Comparison of ENCODE assay signal across 14 cellular contexts in the genomic region with DNA sequence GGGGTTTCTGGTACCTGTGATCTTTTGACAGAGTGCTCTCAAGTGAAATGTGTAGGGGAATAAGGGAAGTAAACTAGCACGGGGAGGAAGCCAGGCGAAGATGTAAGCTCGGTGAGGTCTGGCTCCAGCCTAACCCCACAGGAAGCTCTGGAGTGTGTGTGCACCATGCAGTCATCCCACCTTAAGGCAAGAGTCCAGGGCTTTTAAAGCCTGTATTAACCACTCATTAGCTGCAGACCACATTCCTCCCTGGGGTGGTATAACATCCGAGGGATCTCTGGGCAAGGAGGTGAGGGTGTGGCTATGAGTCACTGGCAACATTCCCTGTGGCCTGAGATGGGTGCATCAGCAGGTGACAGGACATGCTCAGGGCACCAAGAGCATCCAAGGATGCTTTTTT. TPM values are rescaled to one million over a fixed set of nuclear protein-coding genes. Genes with fewer than 3 reads are reported as not detected.
A peak's percentile ranks its signal among the peaks of the same experiment; 100 is the strongest.
DNase-seq lines count a peak whose midpoint lies in the region; ATAC-seq, FAIRE-seq and TF ChIP-seq lines count a peak whose summit lies in the region.
"Had no signal": no experiment of that assay in that cellular context is flagged by ENCODE, and none has a peak within 500 bp of the region (broad histone marks: within the 10 kb centered on the region; RNA-seq: fewer than 3 reads in every experiment).

No MANE protein-coding gene starts in this region.

- no peaks in the 10 kb centered on the region for H3K9me3 Mint-ChIP-seq in H9

- no peaks in the 10 kb centered on the region for H3K23me2 ChIP-seq in H9 (ENCODE audit: insufficient read length, low read depth, low read length, poor library complexity, severe bottlenecking)

- no peak for TF ChIP-seq CTCF in K562 (IDR thresholded peaks at IDR 0.05 in 2 of 3, conservative IDR thresholded peaks at IDR 0.05 in 1 of 3; ENCODE audit: insufficient read depth in 2 of 3, low read depth in 1 of 3, low read length in 3 of 3)
- TF ChIP-seq CTCF in H9 (conservative IDR thresholded peaks at IDR 0.05) = no peak

- H4K8ac ChIP-seq in H9 (replicated peaks; ENCODE audit: insufficient read length, low read depth, low read length) = no peak overlapping the region

- no peak overlapping the region for H2AK5ac ChIP-seq in H9 (ENCODE audit: insufficient read length, low read length)

- H3K4me3 Mint-ChIP-seq in H9 = no peak overlapping the region

- H3K4me3 ChIP-seq in K562 (no peak overlapping the region), small intestine (ENCODE audit: low read depth in 1 of 2, low read length in 2 of 2) (no peak overlapping the region)

- H3K27ac ChIP-seq in K562 (ENCODE audit: extremely low read depth, low read depth, low read length) (no peak overlapping the region), small intestine (ENCODE audit: low read depth in 1 of 2, low read length in 1 of 2) (no peak overlapping the region), H9 (ENCODE audit: insufficient read length, low read depth, low read length) (no peak overlapping the region)
- H3K27ac ChIP-seq: 22Rv1 had no signal

- no peak overlapping the region for H3K23ac ChIP-seq in H9 (ENCODE audit: insufficient read length, low read depth, low read length)

- no peak for FAIRE-seq in K562 (lab: Jason Lieb, UNC)
- FAIRE-seq in small intestine (lab: Jason Lieb, UNC) = no peak
- FAIRE-seq: H1 had no signal

- H4K20me1 ChIP-seq in K562 (replicated peaks; ENCODE audit: control insufficient read depth, insufficient read depth, low read length) (no peaks in the 10 kb centered on the region), H9 (ENCODE audit: control insufficient read depth, insufficient read depth, insufficient read length) (no peaks in the 10 kb centered on the region)

- WGBS in K562 (ENCODE audit: insufficient coverage, low coverage, missing lambda C conversion rate) = 20% methylated on average over 4 of the region's 4 CpGs
- 54 to 68% (median 65%) methylated on average over 4 of the region's 4 CpGs for WGBS in small intestine, 3 donors
- WGBS in H9 (ENCODE audit: extremely low coverage, insufficient read length, low lambda C conversion rate) = no CpG with 5 or more reads among the region's 4 CpGs

- TF ChIP-seq POLR2A in K562 (conservative IDR thresholded peaks at IDR 0.05) = no peak

- intact Hi-C loops in K562 (cut with micrococcal nuclease) = no loop called here

- H3K36me3 ChIP-seq in K562 (ENCODE audit: control insufficient read depth, insufficient read depth, low read length) (no peaks in the 10 kb centered on the region), small intestine (ENCODE audit: control insufficient read depth in 2 of 2, insufficient read depth in 2 of 2, low read length in 2 of 2) (no peaks in the 10 kb centered on the region)

- TF ChIP-seq RAD21 in K562 (CRISPR knock-in tag; conservative IDR thresholded peaks at IDR 0.05 in 1 of 2, IDR thresholded peaks at IDR 0.05 in 1 of 2) = no peak

- H3K4me1 ChIP-seq in K562 (replicated peaks in 1 of 2; ENCODE audit: control insufficient read depth in 2 of 2, insufficient read depth in 2 of 2, low read length in 2 of 2) (no peaks in the 10 kb centered on the region; a peak in 1 of 5 replicates), small intestine (ENCODE audit: control insufficient read depth in 2 of 2, insufficient read depth in 1 of 2, low read depth in 1 of 2, low read length in 1 of 2) (no peaks in the 10 kb centered on the region), H9 (ENCODE audit: insufficient read depth, low read length) (no peaks in the 10 kb centered on the region)

- H4K91ac ChIP-seq in H9 (ENCODE audit: insufficient read length, low read depth, low read length) = no peak overlapping the region

- H3K56ac ChIP-seq in H9 (ENCODE audit: insufficient read length, low read depth, low read length) = no peak overlapping the region

- no peaks in the 10 kb centered on the region for H3K9me1 ChIP-seq in K562 (ENCODE audit: control insufficient read depth, insufficient read depth, low read length)

- 0 out of 2 replicates have a peak, but pooled peaks cover 1% of the 10 kb centered on the region for H3K27me3 Mint-ChIP-seq in H9 (ENCODE audit: low read depth)

- no peaks in the 10 kb centered on the region for H3K36me3 Mint-ChIP-seq in H9 (ENCODE audit: insufficient read depth in 1 of 3, low read depth in 3 of 3)

- no peak overlapping the region for H2BK120ac ChIP-seq in H9 (ENCODE audit: low read depth, low read length, poor library complexity, severe bottlenecking)

- TF ChIP-seq EP300 in K562 (IDR thresholded peaks at IDR 0.05; ENCODE audit: low read length) = no peak

- H3K79me2 ChIP-seq in K562 (ENCODE audit: control insufficient read depth, insufficient read depth, low read length) = no peaks in the 10 kb centered on the region
- no peaks in the 10 kb centered on the region for H3K79me2 ChIP-seq in H9 (ENCODE audit: insufficient read depth, low read length)

- H3K27me3 ChIP-seq in K562 (ENCODE audit: control insufficient read depth in 2 of 2, insufficient read depth in 2 of 2, low read length in 2 of 2) (no peaks in the 10 kb centered on the region), small intestine (ENCODE audit: control insufficient read depth in 2 of 2, insufficient read depth in 2 of 2, low read length in 2 of 2) (no peaks in the 10 kb centered on the region), H9 (ENCODE audit: insufficient read depth, low read length) (no peaks in the 10 kb centered on the region)

- no TSS peak for BruUV-seq in K562 (replicated peaks; lab: Mats Ljungman, UMichigan)

- H3K9ac ChIP-seq in K562 (ENCODE audit: insufficient read depth in 1 of 2, low read depth in 2 of 2, low read length in 2 of 2) (no peak overlapping the region), H9 (ENCODE audit: extremely low read depth, insufficient read length, low read length) (no peak overlapping the region)

- no peak overlapping the region; the same call in 1 of the 2 replicates for H2AFZ ChIP-seq in K562 (ENCODE audit: low read depth, low read length)
- H2AFZ ChIP-seq in H9 (ENCODE audit: low read length) = no peak overlapping the region

- peak; percentile 15 for DNase-seq in DMS53 (lab: John Stamatoyannopoulos, UW)
- no peak for DNase-seq in DMS53 treated with DMSO at 0.1 percent for 48 hours (lab: John Stamatoyannopoulos, UW; ENCODE audit: unreplicated experiment)
- peak; percentile 98 for DNase-seq in M059J (ENCODE audit: low read depth)
- DNase-seq in K562 (ENCODE audit: extremely low read depth in 1 of 4, low spot score in 3 of 4) = no peak
- DNase-seq in small intestine = peak; percentile 23
- no peak for DNase-seq in H9
- no peak for DNase-seq in activated CD8-positive, alpha-beta memory T cell treated with anti-CD3 and anti-CD28 coated beads, Interleukin-2, amount 50 U/mL, for 48 hours
- no peak for DNase-seq in DMS 273 treated with DMSO at 0.1 percent for 48 hours (lab: John Stamatoyannopoulos, UW)
- DNase-seq: hypothalamus, NCI-H1092 treated with DMSO at 0.1 percent for 48 hours, NCI-H526 had no signal

- no peak overlapping the region for H2BK20ac ChIP-seq in H9 (ENCODE audit: low read depth, low read length, poor library complexity, severe bottlenecking)

- no peak overlapping the region for H4K5ac ChIP-seq in H9 (ENCODE audit: insufficient read length, low read depth, low read length)

- H3K79me1 ChIP-seq in H9 (ENCODE audit: insufficient read depth, low read depth, low read length, poor library complexity, severe bottlenecking) = no peaks in the 10 kb centered on the region

- H3K27ac Mint-ChIP-seq in H9 = no peak overlapping the region

- H2BK5ac ChIP-seq in H9 (ENCODE audit: insufficient read length, low read length) = no peak overlapping the region

- H3T11ph ChIP-seq in H9 (ENCODE audit: low read length) = no peak overlapping the region

- H3K4me1 Mint-ChIP-seq in H9 = no peaks in the 10 kb centered on the region

- H3K4ac ChIP-seq in H9 (ENCODE audit: low read depth, low read length) = no peak overlapping the region

- H3K4me2 ChIP-seq in K562 (ENCODE audit: insufficient read depth, low read length) (no peak overlapping the region), H9 (ENCODE audit: insufficient read depth, insufficient read length, low read length) (no peak overlapping the region)

- CTCF ChIA-PET in K562 (lab: Yijun Ruan, JAX; ENCODE audit: low intra/inter-chr PET ratio) = no interaction called here

- POLR2A ChIA-PET in K562 (lab: Yijun Ruan, JAX) = interaction anchor here (0.6 to 1.2 kb wide), 2 partner anchors 13 to 383 kb away, joined by 3 read pairs; no protein-coding TSS in a partner anchor

- H3K14ac ChIP-seq in H9 (ENCODE audit: insufficient read depth, low read length) = no peak overlapping the region

- peak; percentile 58 for ATAC-seq in K562
- ATAC-seq: sciatic nerve had no signal

- in situ Hi-C loops in K562 (cut with MboI) = no loop called here

- H2BK12ac ChIP-seq in H9 (ENCODE audit: insufficient read length, low read depth, low read length) = no peak overlapping the region

- H3K9me3 ChIP-seq in K562 (replicated peaks; ENCODE audit: control insufficient read depth, insufficient read depth, low read depth, low read length) (no peaks in the 10 kb centered on the region), small intestine (ENCODE audit: control insufficient read depth, low read depth) (no peaks in the 10 kb centered on the region), H9 (ENCODE audit: control insufficient read depth, low read depth, low read length) (no peaks in the 10 kb centered on the region)

- no peak overlapping the region for H2BK15ac ChIP-seq in H9 (ENCODE audit: low read depth, low read length)

- H3K18ac ChIP-seq in H9 (ENCODE audit: insufficient read length, low read depth, low read length) = no peak overlapping the region

RNA-seq across cellular contexts. Expression of a gene that starts 12.5 kb away (rescaled TPM):
- 45.7 and 67.4 TPM in 2 replicates for total RNA-seq in M059J (2014; rRNA removed; shearing (Covaris generic))
- total RNA-seq in K562 (2011; cell fraction: chromatin; rRNA removed; ENCODE audit: low replicate concordance) = 23.7 and 84.5 TPM in 2 replicates
- total RNA-seq in K562 (2011; cell fraction: nucleolus; rRNA removed) = 11.0 and 16.3 TPM in 2 replicates
- total RNA-seq in K562 (2011; cell fraction: nucleoplasm; rRNA removed) = 31.1 and 32.8 TPM in 2 replicates
- total RNA-seq in K562 (2014; rRNA removed) (34.7 and 36.4 TPM in 2 replicates), K562 (2014; rRNA removed; fragmentation: Illumina TruSeq; extraction: Trizol) (64.8 and 74.0 TPM in 2 replicates), K562 (2015; rRNA removed; fragmentation: Illumina TruSeq; extraction: Trizol) (60.3 and 61.5 TPM in 2 replicates), K562 (2021) (80.4 and 87.0 TPM in 2 replicates), H9 (2021) (35.8 and 37.2 TPM in 2 replicates)
- polyA plus RNA-seq in K562 (2011; rRNA removed) (54.2 and 83.6 TPM in 2 replicates), K562 (2014; fragmentation: Illumina TruSeq; extraction: Trizol) (124 and 130 TPM in 2 replicates), K562 (2014; fragmentation: Nextera tagmentation; extraction: Ambion mirVana) (10 to 100 TPM; 27.5 to 31.2 TPM), K562 (2014; rRNA removed) (51.2 and 53.5 TPM in 2 replicates), small intestine (10 to 100 TPM; 14.1 to 22.4 (median 14.6) TPM)
- 30.0 and 36.4 TPM in 2 replicates for polyA plus RNA-seq in K562 (2011; cell fraction: cytosol; rRNA removed)
- polyA plus RNA-seq in K562 (2011; cell fraction: nucleus; rRNA removed) = 43.2 and 52.8 TPM in 2 replicates
- polyA plus RNA-seq in K562 (2012) = 68.7 and 70.4 TPM in 2 replicates
- polyA minus RNA-seq in K562 (2011; rRNA and poly(A)+ RNA removed) = 126 and 143 TPM in 2 replicates
- 54.5 and 56.1 TPM in 2 replicates for polyA minus RNA-seq in K562 (2011; cell fraction: cytosol; rRNA and poly(A)+ RNA removed)
- 19.8 and 32.3 TPM in 2 replicates for polyA minus RNA-seq in K562 (2011; cell fraction: nucleus; rRNA and poly(A)+ RNA removed)

Comparison
In these comparisons a context has a peak if more than half of its experiments do, and no peak if none do; other contexts are left out.
1. DNase-seq: peak in DMS53 (single experiment), M059J (single experiment) and small intestine (single experiment); none in DMS53 treated with DMSO at 0.1 percent for 48 hours (single experiment), K562 (0 of 4), H9 (single experiment), activated CD8-positive, alpha-beta memory T cell treated with anti-CD3 and anti-CD28 coated beads, Interleukin-2, amount 50 U/mL, for 48 hours (single experiment) and DMS 273 treated with DMSO at 0.1 percent for 48 hours (single experiment).